Comparison of ENCODE assay signal across 20 cellular contexts in genomic region chr9:98719055-98719454, GRCh38. TPM values are rescaled to one million over a fixed set of nuclear protein-coding genes. Genes with fewer than 3 reads are reported as not detected.
DNase-seq lines count a peak whose midpoint lies in the region; ATAC-seq, FAIRE-seq and TF ChIP-seq lines count a peak whose summit lies in the region.
"Had no signal": no experiment of that assay in that cellular context is flagged by ENCODE, and none has a peak within 500 bp of the region (broad histone marks: within the 10 kb centered on the region; RNA-seq: fewer than 3 reads in every experiment).

No MANE protein-coding gene starts in this region.

- no peak for ATAC-seq in HG02938 (IDR thresholded peaks at IDR 0.05; ENCODE audit: unreplicated experiment)
- ATAC-seq: A549 had no signal

- H3K27ac Mint-ChIP-seq in type B pancreatic cell = no peak overlapping the region
- H3K27ac Mint-ChIP-seq: CD14-positive monocyte; CD4-positive, alpha-beta memory T cell; CD4-positive, CD25-positive, alpha-beta regulatory T cell; CD8-positive, alpha-beta memory T cell had no signal

- no peaks in the 10 kb centered on the region for H3K9me3 Mint-ChIP-seq in type B pancreatic cell

- H3F3A ChIP-seq in SK-N-SH (replicated peaks; ENCODE audit: insufficient read depth) = no peaks in the 10 kb centered on the region

- H3K4me1 Mint-ChIP-seq in type B pancreatic cell (ENCODE audit: unreplicated experiment) = no peaks in the 10 kb centered on the region
- H3K4me1 Mint-ChIP-seq: CD14-positive monocyte; CD4-positive, alpha-beta memory T cell; CD4-positive, CD25-positive, alpha-beta regulatory T cell; CD8-positive, alpha-beta memory T cell had no signal

- WGBS in SK-N-SH (ENCODE audit: low lambda C conversion rate) = 0% methylated on average over 2 of the region's 2 CpGs

- H3K79me2 ChIP-seq in SK-N-SH (ENCODE audit: insufficient read depth) = no peaks in the 10 kb centered on the region

- H3K4me2 ChIP-seq in SK-N-SH = no peak overlapping the region
- H3K4me2 ChIP-seq: A549, BLaER1 had no signal

- TF ChIP-seq CTCF in AG10803 (conservative IDR thresholded peaks at IDR 0.05; ENCODE audit: low read length) (no peak), SK-N-SH (IDR thresholded peaks at IDR 0.05) (no peak), bronchial epithelial cell (IDR thresholded peaks at IDR 0.05; ENCODE audit: insufficient read depth, low read length, severe bottlenecking) (no peak), type B pancreatic cell (conservative IDR thresholded peaks at IDR 0.05) (no peak)

- no peaks in the 10 kb centered on the region for H3K4me1 ChIP-seq in SK-N-SH (ENCODE audit: control insufficient read depth in 1 of 2, insufficient read depth in 2 of 2, low read depth in 1 of 2, low read length in 1 of 2)
- H3K4me1 ChIP-seq: A549, BE2C had no signal

- POLR2A ChIA-PET in SK-N-SH (lab: Yijun Ruan, JAX) = no interaction called here

- FAIRE-seq in bronchial epithelial cell (lab: Jason Lieb, UNC) = peak; percentile 32
- FAIRE-seq: A549, D721Med, G401.6, GM12891 had no signal

- H3K36me3 Mint-ChIP-seq in type B pancreatic cell = no peaks in the 10 kb centered on the region
- H3K36me3 Mint-ChIP-seq: CD14-positive monocyte; CD4-positive, alpha-beta memory T cell; CD4-positive, CD25-positive, alpha-beta regulatory T cell; CD8-positive, alpha-beta memory T cell had no signal

- TF ChIP-seq EP300 in SK-N-SH (IDR thresholded peaks at IDR 0.05; ENCODE audit: borderline replicate concordance in 1 of 2, low read depth in 1 of 2, low read length in 1 of 2) = no peak

- H3K4me3 ChIP-seq in AG10803 (ENCODE audit: low read length) (no peak overlapping the region), SK-N-SH (ENCODE audit: low read depth in 2 of 2, low read length in 1 of 2) (no peak overlapping the region), bronchial epithelial cell (ENCODE audit: low read depth, low read length) (no peak overlapping the region)
- H3K4me3 ChIP-seq: A549, BLaER1 had no signal

- no peaks in the 10 kb centered on the region for H3K9me3 ChIP-seq in SK-N-SH
- H3K9me3 ChIP-seq: BE2C, BLaER1 had no signal

- H3K27me3 ChIP-seq in SK-N-SH (ENCODE audit: insufficient read depth) = peaks cover 21% of the 10 kb centered on the region; the same call in 1 of the 2 replicates
- H3K27me3 ChIP-seq in bronchial epithelial cell (ENCODE audit: control insufficient read depth, insufficient read depth, low read length) = peaks cover 2% of the 10 kb centered on the region
- H3K27me3 ChIP-seq: BLaER1 had no signal

- H2AFZ ChIP-seq in SK-N-SH (ENCODE audit: low read depth) = no peak overlapping the region

- H3K9ac ChIP-seq in SK-N-SH = no peak overlapping the region
- H3K9ac ChIP-seq: BLaER1 had no signal

- peaks cover 56% of the 10 kb centered on the region for H3K27me3 Mint-ChIP-seq in type B pancreatic cell

- no peak overlapping the region for H3K4me3 Mint-ChIP-seq in type B pancreatic cell
- H3K4me3 Mint-ChIP-seq: CD14-positive monocyte; CD4-positive, alpha-beta memory T cell; CD4-positive, CD25-positive, alpha-beta regulatory T cell; CD8-positive, alpha-beta memory T cell had no signal

- no peak for TF ChIP-seq RAD21 in SK-N-SH (IDR thresholded peaks at IDR 0.05; ENCODE audit: low read length)

- H4K20me1 ChIP-seq in SK-N-SH (ENCODE audit: insufficient read depth) = no peaks in the 10 kb centered on the region
- H4K20me1 ChIP-seq: BLaER1 had no signal

- no peak overlapping the region for H3K27ac ChIP-seq in SK-N-SH (ENCODE audit: low read depth in 2 of 2, low read length in 1 of 2)
- H3K27ac ChIP-seq: 22Rv1, A549, BLaER1 had no signal

- H3K36me3 ChIP-seq in SK-N-SH (replicated peaks in 1 of 2; ENCODE audit: control insufficient read depth in 1 of 2, insufficient read depth in 2 of 2, low read length in 1 of 2) (no peaks in the 10 kb centered on the region), bronchial epithelial cell (ENCODE audit: control insufficient read depth, insufficient read depth, low read length) (no peaks in the 10 kb centered on the region)
- H3K36me3 ChIP-seq: BE2C, BLaER1 had no signal

- DNase-seq in AG10803 (ENCODE audit: low read depth) (peak; percentile 46), SK-N-SH (peak; percentile 41), bronchial epithelial cell (ENCODE audit: low read depth) (no peak), type B pancreatic cell (ENCODE audit: extremely low spot score, unreplicated experiment) (no peak)
- DNase-seq: BE2C; C1 segment of cervical spinal cord; CD4-positive, alpha-beta memory T cell; CD4-positive, CD25-positive, alpha-beta regulatory T cell; CD8-positive, alpha-beta memory T cell; COR-L47; DMS79 treated with DMSO at 0.1 percent for 48 hours; GF-D8 had no signal

- CTCF ChIA-PET in SK-N-SH (lab: Yijun Ruan, JAX) = interaction anchor here (1.5 kb wide), 1 partner anchor 57 kb away, joined by 4 read pairs; no protein-coding TSS in a partner anchor

- no peaks in the 10 kb centered on the region for H3K9me2 ChIP-seq in SK-N-SH

TF ChIP-seq in SK-N-SH, 30 proteins besides CTCF, POLR2A, EP300 and RAD21:
- TF ChIP-seq RXRA (IDR thresholded peaks at IDR 0.05; ENCODE audit: borderline replicate concordance, low read depth) (no peak), GATA2 (CRISPR knock-in tag; IDR thresholded peaks at IDR 0.05) (peak; percentile 26), RCOR1 (IDR thresholded peaks at IDR 0.05; ENCODE audit: low read length) (peak; percentile 38; the same call in 1 of the 2 replicates), NRF1 (IDR thresholded peaks at IDR 0.05; ENCODE audit: low read depth, low read length) (no peak)

RNA-seq across cellular contexts. Expression of gene GABBR2, which starts 10.3 kb away (rescaled TPM):
- polyA plus RNA-seq in SK-N-SH (2012; rRNA removed) = not detected in 2 replicates
- polyA plus RNA-seq in SK-N-SH (2012; cell fraction: cytosol; rRNA removed) = 0.01 and 0.03 TPM in 2 replicates
- 0.08 TPM in 1 of 2 replicates, not detected in the other for polyA plus RNA-seq in SK-N-SH (2012; cell fraction: nucleus; rRNA removed)
- total RNA-seq in bronchial epithelial cell = not detected in 2 replicates
- 6.3 and 6.4 TPM in 2 replicates for total RNA-seq in type B pancreatic cell (ENCODE audit: low replicate concordance)
- total RNA-seq: CD4-positive, alpha-beta memory T cell; CD4-positive, CD25-positive, alpha-beta regulatory T cell; CD8-positive, alpha-beta memory T cell had no signal
- polyA plus RNA-seq: CD14-positive monocyte; CD4-positive, alpha-beta memory T cell; CD4-positive, CD25-positive, alpha-beta regulatory T cell; CD8-positive, alpha-beta memory T cell had no signal

Comparison
In these comparisons a context has a peak if more than half of its experiments do, and no peak if none do; other contexts are left out.
1. DNase-seq: peak in AG10803 (single experiment) and SK-N-SH (single experiment); none in bronchial epithelial cell (single experiment) and type B pancreatic cell (single experiment).